In the genomic region with DNA sequence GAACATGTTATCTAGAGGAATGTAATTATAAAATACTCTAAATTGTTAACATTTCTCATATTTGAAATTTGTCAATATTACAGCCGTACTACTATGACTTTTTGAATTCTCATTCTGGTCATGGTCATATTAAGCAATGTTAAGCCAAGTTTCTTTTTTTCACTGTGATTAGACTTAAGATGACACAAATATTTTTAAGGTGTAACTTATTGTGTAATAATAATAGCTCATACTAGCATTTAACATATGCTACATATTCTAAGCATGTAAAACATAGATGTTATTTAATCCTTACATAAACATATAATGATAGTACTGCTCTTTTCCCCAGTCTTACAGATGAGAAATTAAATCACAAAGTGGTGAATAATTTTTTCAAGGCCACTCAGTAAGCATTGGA, we compare ENCODE assay signal across 1 cellular context.
TF ChIP-seq lines count a peak whose summit lies in the region.

No MANE protein-coding gene starts in this region.

TF ChIP-seq in HepG2, 621 proteins besides CTCF, POLR2A, EP300 and RAD21 (continued from another document):
- TF ChIP-seq FOXP4 (CRISPR knock-in tag; IDR thresholded peaks at IDR 0.05) = no peak
